Comparison of ENCODE assay signal across 17 cellular contexts in the genomic region with DNA sequence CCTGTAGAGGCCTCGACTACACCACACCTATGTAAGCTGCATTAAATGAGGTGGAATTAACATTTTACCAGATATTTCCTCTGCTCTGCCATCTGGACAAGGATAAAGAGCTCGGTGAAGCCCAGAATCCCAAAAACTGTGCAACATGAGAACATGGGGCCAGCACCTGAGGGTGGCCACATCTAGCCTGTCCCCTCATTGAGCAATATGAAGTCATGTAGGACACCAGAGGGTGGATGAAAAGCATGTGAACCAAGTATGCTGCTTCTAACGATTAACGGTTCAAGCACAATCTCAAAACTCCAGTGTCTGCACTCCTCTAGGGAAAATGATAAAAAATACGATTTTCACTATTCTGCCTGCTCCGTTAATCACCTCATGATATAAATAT.
"Had no signal": no experiment of that assay in that cellular context is flagged by ENCODE, and none has a peak within 500 bp of the region (broad histone marks: within the 10 kb centered on the region; RNA-seq: fewer than 3 reads in every experiment).

No MANE protein-coding gene starts in this region.

- ATAC-seq: natural killer cell; right lobe of liver; stimulated activated effector memory CD8-positive, alpha-beta T cell treated with anti-CD3 and anti-CD28 coated beads, Interleukin-12 subunit alpha, Interleukin-12 subunit beta, amount 100 ng/mL, for 72 hours had no signal

- H3K27ac ChIP-seq: brain microvascular endothelial cell, left lung, right lobe of liver, vagina had no signal

- DNase-seq: activated CD4-positive, alpha-beta T cell treated with anti-CD3 and anti-CD28 coated beads, Interleukin-2, amount 10 ng/mL, durations not matched to agents 24 days and 14 days; activated CD4-positive, CD25-positive, alpha-beta regulatory T cell; activated gamma-delta T cell treated with Interleukin-2 at 50 U/mL for 16 hours; brain microvascular endothelial cell; cortex of kidney; effector CD4-positive, alpha-beta T cell; esophagus squamous epithelium; foreskin melanocyte; islet precursor cell; natural killer cell; right lobe of liver; stimulated activated CD4-positive, alpha-beta T cell treated with anti-CD3 and anti-CD28 coated beads, Interleukin-12 subunit alpha, Interleukin-12 subunit beta, amount 100 ng/mL, for 4 hours; stimulated activated CD4-positive, alpha-beta T cell treated with anti-CD3 and anti-CD28 coated beads, Interleukin-2, amount 100 ng/mL, for 24 hours; transverse colon had no signal

- H3K27me3 ChIP-seq: brain microvascular endothelial cell, esophagus squamous epithelium, left lung, right lobe of liver, transverse colon, vagina had no signal

- H3K4me3 ChIP-seq: esophagus squamous epithelium, left lung, right lobe of liver, transverse colon, vagina had no signal

- H3K36me3 ChIP-seq: brain microvascular endothelial cell, esophagus squamous epithelium, left lung, right lobe of liver, transverse colon, vagina had no signal

- H3K4me1 ChIP-seq: esophagus squamous epithelium, left lung, right lobe of liver, transverse colon had no signal

- H3K9me3 ChIP-seq: esophagus squamous epithelium, left lung, right lobe of liver, transverse colon, vagina had no signal
